Comparison of ENCODE assay signal across 14 cellular contexts in the genomic region with DNA sequence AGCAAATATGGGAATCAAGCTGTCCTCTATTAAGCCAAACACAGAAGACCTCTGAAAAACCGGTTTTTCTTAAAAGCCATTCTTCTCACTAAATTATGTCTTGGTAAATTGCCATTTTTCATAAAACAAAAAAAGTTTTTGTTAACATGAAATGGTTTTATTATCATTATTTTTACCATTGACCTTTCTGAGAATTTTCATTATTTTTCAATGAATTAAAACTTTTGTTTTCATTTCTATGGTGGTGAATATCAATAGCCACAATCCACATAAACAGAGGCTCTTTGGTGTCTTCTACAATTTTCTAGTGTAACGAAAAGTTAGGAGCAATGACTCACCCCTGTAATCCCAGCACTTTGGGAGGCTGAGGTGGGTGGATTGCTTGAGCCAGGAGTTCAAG. TPM values are rescaled to one million over a fixed set of nuclear protein-coding genes. Genes with fewer than 3 reads are reported as not detected.
DNase-seq lines count a peak whose midpoint lies in the region; ATAC-seq and TF ChIP-seq lines count a peak whose summit lies in the region.
"Had no signal": no experiment of that assay in that cellular context is flagged by ENCODE, and none has a peak within 500 bp of the region (broad histone marks: within the 10 kb centered on the region; RNA-seq: fewer than 3 reads in every experiment).

No MANE protein-coding gene starts in this region.

- H3K4me1 ChIP-seq in GM23338 (ENCODE audit: insufficient read depth): peaks cover 12% of the 10 kb centered on the region
- H3K4me1 ChIP-seq in naive thymus-derived CD4-positive, alpha-beta T cell (ENCODE audit: control insufficient read depth in 2 of 2, insufficient read depth in 2 of 2, low read length in 2 of 2): peaks cover 13 to 14% of the 10 kb centered on the region in 2 donors

- H4K20me1 ChIP-seq in GM23338 (replicated peaks; ENCODE audit: insufficient read depth): no peaks in the 10 kb centered on the region; the same call in none of the 2 replicates

- intact Hi-C loops in CD4-positive, alpha-beta T cell (cut with DNase I, micrococcal nuclease): loop anchor here (10.0 kb wide), 3 partner anchors 518 to 1948 kb away; partner anchors contain the start of genes FBXO30 (in 1 of the 2), NMBR (in 1 of the 2) and VTA1 (in 1 of the 2)
- intact Hi-C loops in naive thymus-derived CD4-positive, alpha-beta T cell (cut with micrococcal nuclease): loop anchor here in 1 of 2 donors (5.0 kb wide), 1 partner anchor 81 kb away; no protein-coding TSS in a partner anchor

- no peak overlapping the region for H3K4me3 ChIP-seq in GM23338
- no peak overlapping the region for H3K4me3 ChIP-seq in naive thymus-derived CD4-positive, alpha-beta T cell (ENCODE audit: low read length)
- H3K4me3 ChIP-seq: right atrium auricular region had no signal

- H3K4me2 ChIP-seq in GM23338: no peak overlapping the region

- H3K27me3 ChIP-seq in CD4-positive, alpha-beta T cell (ENCODE audit: control insufficient read depth, insufficient read depth, low read length): no peaks in the 10 kb centered on the region
- H3K27me3 ChIP-seq in GM23338 (ENCODE audit: insufficient read depth): no peaks in the 10 kb centered on the region
- H3K27me3 ChIP-seq in naive thymus-derived CD4-positive, alpha-beta T cell (ENCODE audit: control insufficient read depth in 2 of 2, insufficient read depth in 2 of 2, low read length in 2 of 2): no peaks in the 10 kb centered on the region
- H3K27me3 ChIP-seq: right atrium auricular region had no signal

- no peaks in the 10 kb centered on the region for H3F3A ChIP-seq in GM23338 (replicated peaks; ENCODE audit: low read depth)

- no peak overlapping the region for H2AFZ ChIP-seq in GM23338

- TF ChIP-seq CTCF in CD4-positive, alpha-beta T cell (IDR thresholded peaks at IDR 0.05): no peak
- no peak for TF ChIP-seq CTCF in GM23338 (conservative IDR thresholded peaks at IDR 0.05; ENCODE audit: low read depth in 2 of 2)

- no peaks in the 10 kb centered on the region for H3K27me3 Mint-ChIP-seq in CD4-positive, alpha-beta T cell
- H3K27me3 Mint-ChIP-seq in GM23338 (ENCODE audit: insufficient read depth, low read depth, poor library complexity): peaks cover 13% of the 10 kb centered on the region
- no peaks in the 10 kb centered on the region for H3K27me3 Mint-ChIP-seq in activated T-helper 17 cell treated with anti-CD3 and anti-CD28 coated beads, Interleukin-2, amount 50 U/mL, for 72 hours
- peaks cover 0 to 5% (median 0%) of the 10 kb centered on the region in 5 donors for H3K27me3 Mint-ChIP-seq in naive thymus-derived CD4-positive, alpha-beta T cell

- peaks cover 2% of the 10 kb centered on the region; the same call in 1 of the 2 replicates for H3K9me2 ChIP-seq in GM23338 (ENCODE audit: insufficient read depth)

- no peak overlapping the region for H3K27ac ChIP-seq in CD4-positive, alpha-beta T cell (ENCODE audit: low read depth, low read length)
- no peak overlapping the region for H3K27ac ChIP-seq in GM23338 (ENCODE audit: low read depth)
- no peak overlapping the region for H3K27ac ChIP-seq in naive thymus-derived CD4-positive, alpha-beta T cell (ENCODE audit: low read depth, low read length)
- H3K27ac ChIP-seq: cardiac muscle cell, right atrium auricular region had no signal

- H3K4me1 Mint-ChIP-seq in CD4-positive, alpha-beta T cell (ENCODE audit: low read depth): peaks cover 30% of the 10 kb centered on the region
- peaks cover 19% of the 10 kb centered on the region for H3K4me1 Mint-ChIP-seq in GM23338
- H3K4me1 Mint-ChIP-seq in activated T-helper 17 cell treated with anti-CD3 and anti-CD28 coated beads, Interleukin-2, amount 50 U/mL, for 72 hours: peaks cover 14% of the 10 kb centered on the region
- H3K4me1 Mint-ChIP-seq in naive thymus-derived CD4-positive, alpha-beta T cell: peaks cover 15 to 38% (median 32%) of the 10 kb centered on the region in 7 donors

- no peaks in the 10 kb centered on the region for H3K9me3 ChIP-seq in CD4-positive, alpha-beta T cell (ENCODE audit: control insufficient read depth, low read length)
- H3K9me3 ChIP-seq in naive thymus-derived CD4-positive, alpha-beta T cell (ENCODE audit: control insufficient read depth in 2 of 3, low read length in 3 of 3): no peaks in the 10 kb centered on the region
- H3K9me3 ChIP-seq: right atrium auricular region had no signal

- peaks cover 25% of the 10 kb centered on the region for H3K79me2 ChIP-seq in GM23338 (replicated peaks; ENCODE audit: insufficient read depth)

- H3K9me3 Mint-ChIP-seq in CD4-positive, alpha-beta T cell: no peaks in the 10 kb centered on the region
- H3K9me3 Mint-ChIP-seq in GM23338: no peaks in the 10 kb centered on the region
- H3K9me3 Mint-ChIP-seq in activated T-helper 17 cell treated with anti-CD3 and anti-CD28 coated beads, Interleukin-2, amount 50 U/mL, for 72 hours: no peaks in the 10 kb centered on the region
- peaks cover 0 to 5% (median 0%) of the 10 kb centered on the region in 11 donors for H3K9me3 Mint-ChIP-seq in naive thymus-derived CD4-positive, alpha-beta T cell

- peak overlapping the region; percentile 98 for H3K4me3 Mint-ChIP-seq in CD4-positive, alpha-beta T cell
- H3K4me3 Mint-ChIP-seq in GM23338: peak overlapping the region; percentile 96
- peak overlapping the region; percentile 86 for H3K4me3 Mint-ChIP-seq in activated T-helper 17 cell treated with anti-CD3 and anti-CD28 coated beads, Interleukin-2, amount 50 U/mL, for 72 hours
- peak overlapping the region in 9 of 10 donors; percentile 71 to 100 (median 98) for H3K4me3 Mint-ChIP-seq in naive thymus-derived CD4-positive, alpha-beta T cell

- CTCF ChIA-PET in CD4-positive, alpha-beta T cell (lab: Charles Lee): interaction anchor here (1.6 kb wide), 1 partner anchor 125 kb away, joined by 5 read pairs; no protein-coding TSS in a partner anchor
- CTCF ChIA-PET in naive thymus-derived CD4-positive, alpha-beta T cell (lab: Charles Lee): no interaction called here

- POLR2A ChIA-PET in CD4-positive, alpha-beta T cell (lab: Charles Lee): interaction anchor here (1.5 to 5.8 kb wide), 2 partner anchors 29 to 38 kb away, joined by 5 to 66 read pairs; no protein-coding TSS in a partner anchor
- POLR2A ChIA-PET in naive thymus-derived CD4-positive, alpha-beta T cell (lab: Charles Lee): interaction anchor here (1.0 kb wide), 1 partner anchor 81 kb away, joined by 3 read pairs; no protein-coding TSS in a partner anchor

- no peak overlapping the region for H3K27ac Mint-ChIP-seq in CD4-positive, alpha-beta T cell
- no peak overlapping the region for H3K27ac Mint-ChIP-seq in GM23338
- H3K27ac Mint-ChIP-seq in activated T-helper 17 cell treated with anti-CD3 and anti-CD28 coated beads, Interleukin-2, amount 50 U/mL, for 72 hours: no peak overlapping the region
- H3K27ac Mint-ChIP-seq in naive thymus-derived CD4-positive, alpha-beta T cell: peak overlapping the region in 1 of 9 donors; percentile 46

- no peaks in the 10 kb centered on the region for H3K36me3 ChIP-seq in GM23338 (ENCODE audit: insufficient read depth)
- H3K36me3 ChIP-seq in naive thymus-derived CD4-positive, alpha-beta T cell (ENCODE audit: control insufficient read depth in 2 of 3, insufficient read depth in 3 of 3, low read length in 3 of 3): peaks cover 0 to 5% (median 0%) of the 10 kb centered on the region in 3 experiments
- H3K36me3 ChIP-seq: cardiac muscle cell, right atrium auricular region had no signal

- peaks cover 15% of the 10 kb centered on the region for H3K36me3 Mint-ChIP-seq in CD4-positive, alpha-beta T cell (ENCODE audit: low read depth)
- H3K36me3 Mint-ChIP-seq in GM23338 (ENCODE audit: low read depth): peaks cover 5% of the 10 kb centered on the region
- peaks cover 31% of the 10 kb centered on the region for H3K36me3 Mint-ChIP-seq in activated T-helper 17 cell treated with anti-CD3 and anti-CD28 coated beads, Interleukin-2, amount 50 U/mL, for 72 hours (ENCODE audit: low read depth)
- peaks cover 0 to 8% (median 5%) of the 10 kb centered on the region in 5 donors for H3K36me3 Mint-ChIP-seq in naive thymus-derived CD4-positive, alpha-beta T cell

- ATAC-seq in CD4-positive, alpha-beta T cell (ENCODE audit: poor library complexity): no peak
- no peak for ATAC-seq in GM23338
- ATAC-seq in activated T-helper 17 cell treated with anti-CD3 and anti-CD28 coated beads, Interleukin-2, amount 50 U/mL, for 72 hours (replicated peaks): no peak
- no peak for ATAC-seq in naive thymus-derived CD4-positive, alpha-beta T cell
- ATAC-seq in HG03342 (IDR thresholded peaks at IDR 0.05; ENCODE audit: unreplicated experiment): no peak

- no peak for DNase-seq in CD4-positive, alpha-beta T cell
- no peak for DNase-seq in GM23338 (ENCODE audit: low spot score)
- DNase-seq in naive thymus-derived CD4-positive, alpha-beta T cell: no peak
- DNase-seq in middle frontal gyrus (ENCODE audit: extremely low spot score, low spot score): no peak
- DNase-seq in stimulated activated CD4-positive, alpha-beta T cell treated with anti-CD3 and anti-CD28 coated beads, Interleukin-15, amount 100 ng/mL, for 24 hours: no peak
- DNase-seq: activated gamma-delta T cell; C1 segment of cervical spinal cord; stimulated activated CD4-positive, alpha-beta T cell treated with anti-CD3 and anti-CD28 coated beads, Interleukin-4, amount 100 ng/mL, for 24 hours; stimulated activated naive CD4-positive, alpha-beta T cell had no signal

TF ChIP-seq in GM23338, 12 proteins besides CTCF, POLR2A, EP300 and RAD21 (continues in another document):
- TF ChIP-seq JUNB (IDR thresholded peaks at IDR 0.05; ENCODE audit: unreplicated experiment): no peak
- no peak for TF ChIP-seq STAT1 (IDR thresholded peaks at IDR 0.05; ENCODE audit: unreplicated experiment)
- no peak for TF ChIP-seq POLR2AphosphoS5 (IDR thresholded peaks at IDR 0.05; ENCODE audit: low read depth)
- no peak for TF ChIP-seq ZNF114 (CRISPR knock-in tag; IDR thresholded peaks at IDR 0.05)
- TF ChIP-seq EZH2phosphoT487 (IDR thresholded peaks at IDR 0.05; ENCODE audit: unreplicated experiment): no peak
- no peak for TF ChIP-seq ZNF331 (CRISPR knock-in tag; IDR thresholded peaks at IDR 0.05; ENCODE audit: low read depth)
- TF ChIP-seq CREB1 (CRISPR knock-in tag; IDR thresholded peaks at IDR 0.05; ENCODE audit: low read depth): no peak

RNA-seq across cellular contexts. Expression of gene SF3B5, which starts 2.1 kb away (rescaled TPM):
- 100 to 1,000 TPM; 113 to 124 TPM for total RNA-seq in CD4-positive, alpha-beta T cell
- 151 and 174 TPM in 2 replicates for total RNA-seq in GM23338 (2014; rRNA removed; shearing (Covaris generic))
- 171 and 183 TPM in 2 replicates for polyA plus RNA-seq in GM23338 (2016; fragmentation: Nextera tagmentation; extraction: Ambion mirVana)
- 100 to 1,000 TPM; 114 to 200 TPM for total RNA-seq in activated T-helper 17 cell treated with anti-CD3 and anti-CD28 coated beads, Interleukin-2, amount 50 U/mL, for 72 hours
- 100 to 1,000 TPM in 3 of 5 experiments, 10 to 100 TPM in 2; 89.2 to 155 (median 122) TPM for total RNA-seq in naive thymus-derived CD4-positive, alpha-beta T cell
- 100 to 1,000 TPM; 346 to 444 TPM for polyA plus RNA-seq in naive thymus-derived CD4-positive, alpha-beta T cell

RNA-seq across cellular contexts. Expression of gene STX11, which starts 57.1 kb away (rescaled TPM):
- total RNA-seq in CD4-positive, alpha-beta T cell: 10 to 100 TPM; 16.1 to 16.8 TPM
- 0.08 and 0.35 TPM in 2 replicates for total RNA-seq in GM23338 (2014; rRNA removed; shearing (Covaris generic))
- polyA plus RNA-seq in GM23338 (2016; fragmentation: Nextera tagmentation; extraction: Ambion mirVana): 0.37 and 0.52 TPM in 2 replicates
- total RNA-seq in activated T-helper 17 cell treated with anti-CD3 and anti-CD28 coated beads, Interleukin-2, amount 50 U/mL, for 72 hours: 10 to 100 TPM; 22.3 to 25.9 TPM
- 10 to 100 TPM in 3 of 5 experiments, 1 to 10 TPM in 2; 2.6 to 60.5 (median 11.6) TPM for total RNA-seq in naive thymus-derived CD4-positive, alpha-beta T cell
- polyA plus RNA-seq in naive thymus-derived CD4-positive, alpha-beta T cell: 1 to 10 TPM; 1.9 to 2.4 TPM
- total RNA-seq: H4 had no signal
